In genomic region chr14:88551936-88552565, GRCh38 we compare ENCODE assay signal across 9 cellular contexts. TPM values are rescaled to one million over a fixed set of nuclear protein-coding genes. Genes with fewer than 3 reads are reported as not detected.
A peak's percentile ranks its signal among the peaks of the same experiment; 100 is the strongest.
DNase-seq lines count a peak whose midpoint lies in the region; ATAC-seq, FAIRE-seq and TF ChIP-seq lines count a peak whose summit lies in the region.
"Had no signal": no experiment of that assay in that cellular context is flagged by ENCODE, and none has a peak within 500 bp of the region (broad histone marks: within the 10 kb centered on the region; RNA-seq: fewer than 3 reads in every experiment).

No MANE protein-coding gene starts in this region.

- H3K4me1 ChIP-seq in endodermal cell (ENCODE audit: control insufficient read depth, insufficient read depth, low read length) = peaks cover 5% of the 10 kb centered on the region
- H3K4me1 ChIP-seq in mucosa of descending colon (ENCODE audit: low read depth) = peaks cover 20% of the 10 kb centered on the region

- no peaks in the 10 kb centered on the region for H3K9me3 Mint-ChIP-seq in endodermal cell

- 40 to 73% methylated on average over 12 to 27 of the region's 27 CpGs for WGBS in endodermal cell (ENCODE audit: insufficient coverage in 1 of 2, insufficient read length in 1 of 2), 2 experiments

- no peaks in the 10 kb centered on the region for H3K27me3 ChIP-seq in endodermal cell (ENCODE audit: control insufficient read depth, insufficient read depth, low read length, poor library complexity, severe bottlenecking)

- DNase-seq in AG09309 (ENCODE audit: low read depth) (no peak), NCI-H748 treated with DMSO at 0.1 percent for 48 hours (lab: John Stamatoyannopoulos, UW) (peak; percentile 57), endodermal cell (peak; percentile 73), mucosa of descending colon (peak in 1 of 3 donors; percentile 50), urothelium cell line (ENCODE audit: low spot score) (peak; percentile 29), GM20000 (ENCODE audit: low spot score) (no peak), CD1c-positive myeloid dendritic cell (ENCODE audit: extremely low spot score) (no peak)

- H3K9ac ChIP-seq in endodermal cell (ENCODE audit: extremely low read depth, low read length, poor library complexity, severe bottlenecking) = peak overlapping the region; percentile 67

- ATAC-seq in mucosa of descending colon = peak; percentile 3
- ATAC-seq in GM19397 (IDR thresholded peaks at IDR 0.05; ENCODE audit: unreplicated experiment) = no peak

- H3K36me3 ChIP-seq in endodermal cell (ENCODE audit: control insufficient read depth, insufficient read depth, low read length) (peaks cover 42% of the 10 kb centered on the region), mucosa of descending colon (ENCODE audit: low read depth) (no peaks in the 10 kb centered on the region)

- H3K36me3 Mint-ChIP-seq in endodermal cell (ENCODE audit: low read depth) = peaks cover 17% of the 10 kb centered on the region

- H3K27ac Mint-ChIP-seq in endodermal cell = peak overlapping the region; percentile 87

- no peak overlapping the region for H3K27ac ChIP-seq in endodermal cell (ENCODE audit: low read depth, low read length)

- TF ChIP-seq CTCF in AG09309 (IDR thresholded peaks at IDR 0.05; ENCODE audit: control insufficient read depth, insufficient read depth, low read depth, low read length, missing control alignments) = no peak
- no peak for TF ChIP-seq CTCF in endodermal cell (conservative IDR thresholded peaks at IDR 0.05)
- TF ChIP-seq CTCF in mucosa of descending colon (IDR thresholded peaks at IDR 0.05) = no peak
- no peak for TF ChIP-seq CTCF in GM20000 (IDR thresholded peaks at IDR 0.05; ENCODE audit: extremely low read depth, missing control alignments)

- peak overlapping the region; percentile 81 for H3K4me3 Mint-ChIP-seq in endodermal cell

- no peak for FAIRE-seq in urothelium cell line (lab: Jason Lieb, UNC)
- FAIRE-seq: endometrium had no signal

- intact Hi-C loops in mucosa of descending colon (cut with DNase I, micrococcal nuclease) = no loop called here

- H3K9me3 ChIP-seq in endodermal cell (ENCODE audit: control insufficient read depth, low read length) = no peaks in the 10 kb centered on the region
- H3K9me3 ChIP-seq in mucosa of descending colon = no peaks in the 10 kb centered on the region

- H3K4me3 ChIP-seq in AG09309 (ENCODE audit: control insufficient read depth, low read depth, low read length) = peak overlapping the region; percentile 73
- H3K4me3 ChIP-seq in endodermal cell (ENCODE audit: low read length) = peak overlapping the region; percentile 85
- H3K4me3 ChIP-seq in mucosa of descending colon = peak overlapping the region; percentile 32

- peaks cover 22% of the 10 kb centered on the region for H3K4me1 Mint-ChIP-seq in endodermal cell

- no peaks in the 10 kb centered on the region for H3K27me3 Mint-ChIP-seq in endodermal cell (ENCODE audit: insufficient read depth)

RNA-seq across cellular contexts. Expression of gene PTPN21, which starts 2.8 kb away (rescaled TPM):
- 10 to 100 TPM; 23.8 to 45.5 TPM for total RNA-seq in endodermal cell
- 15.0 TPM for polyA plus RNA-seq in endodermal cell (2013, experiment 1 of 2)
- polyA plus RNA-seq in endodermal cell (2013, experiment 2 of 2) = 15.1 TPM
- 10 to 100 TPM; 37.0 to 51.8 (median 44.7) TPM for total RNA-seq in mucosa of descending colon

RNA-seq across cellular contexts. Expression of gene ZC3H14, which starts 10.8 kb away (rescaled TPM):
- total RNA-seq in endodermal cell = 100 to 1,000 TPM; 111 to 142 TPM
- 93.2 TPM for polyA plus RNA-seq in endodermal cell (2013, experiment 1 of 2)
- 84.6 TPM for polyA plus RNA-seq in endodermal cell (2013, experiment 2 of 2)
- 10 to 100 TPM; 55.9 to 72.9 (median 70.7) TPM for total RNA-seq in mucosa of descending colon

Comparison
In these comparisons a context has a peak if more than half of its experiments do, and no peak if none do; other contexts are left out.
1. DNase-seq: peak in NCI-H748 treated with DMSO at 0.1 percent for 48 hours (single experiment), endodermal cell (single experiment) and urothelium cell line (single experiment); none in AG09309 (single experiment), GM20000 (single experiment) and CD1c-positive myeloid dendritic cell (single experiment).
2. H3K4me3 ChIP-seq: peak in every context shown above with its lines; median percentile 85 in endodermal cell; 73 in AG09309; 32 in mucosa of descending colon.